8 cellular contexts compared by ENCODE assay signal in the genomic region with DNA sequence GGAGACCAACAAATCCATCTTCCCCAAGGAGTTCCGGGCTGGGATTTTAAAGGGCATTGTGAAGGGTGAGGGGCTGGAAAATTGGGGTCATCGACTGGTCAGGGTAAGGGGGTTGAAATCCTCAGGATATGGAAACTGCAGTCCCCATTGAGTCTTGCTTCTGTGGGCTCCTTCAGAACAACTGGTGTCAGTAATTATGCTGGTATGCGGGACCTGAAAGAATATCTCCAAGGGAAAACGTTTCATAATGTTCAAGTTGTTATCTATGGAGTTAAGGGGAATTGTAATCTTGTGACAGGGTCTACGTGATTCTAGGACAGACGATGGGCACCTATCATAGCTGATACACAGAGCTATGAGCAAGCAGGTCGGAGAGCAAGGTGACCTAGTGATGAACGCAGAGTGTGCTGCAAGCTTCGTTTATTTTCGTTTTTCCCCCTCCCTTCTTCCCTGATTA. TPM values are rescaled to one million over a fixed set of nuclear protein-coding genes. Genes with fewer than 3 reads are reported as not detected.
DNase-seq lines count a peak whose midpoint lies in the region; ATAC-seq and TF ChIP-seq lines count a peak whose summit lies in the region.

No MANE protein-coding gene starts in this region.

- peak overlapping the region; percentile 78 to 90 (median 87) for H3K27ac ChIP-seq in thyroid gland

- H3K4me1 ChIP-seq in thyroid gland: peaks cover 4 to 14% of the 10 kb centered on the region in 2 donors

- TF ChIP-seq CTCF in kidney epithelial cell (IDR thresholded peaks at IDR 0.05; ENCODE audit: insufficient read depth, low read length, poor library complexity, severe bottlenecking) (no peak), thyroid gland (IDR thresholded peaks at IDR 0.05) (no peak)

- H3K4me3 ChIP-seq in kidney epithelial cell (ENCODE audit: low read depth, low read length) (peak overlapping the region; percentile 20), thyroid gland (replicated peaks in 1 of 3) (peak overlapping the region in 1 of 3 donors; percentile 90)

- no peaks in the 10 kb centered on the region for H3K36me3 ChIP-seq in kidney epithelial cell (ENCODE audit: control insufficient read depth, insufficient read depth, low read length)
- H3K36me3 ChIP-seq in thyroid gland: peaks cover 15 to 19% of the 10 kb centered on the region in 2 donors

- no peak for TF ChIP-seq POLR2A in thyroid gland (IDR thresholded peaks at IDR 0.05)

- H3K4me1 Mint-ChIP-seq in activated naive CD8-positive, alpha-beta T cell (ENCODE audit: low read depth): peaks cover 36% of the 10 kb centered on the region

- no peaks in the 10 kb centered on the region for H3K27me3 Mint-ChIP-seq in activated naive CD8-positive, alpha-beta T cell

- DNase-seq in activated CD4-positive, CD25-positive, alpha-beta regulatory T cell (lab: John Stamatoyannopoulos, UW): no peak
- DNase-seq in kidney epithelial cell (ENCODE audit: low read depth): no peak
- DNase-seq in thyroid gland: no peak
- DNase-seq in NCI-H524 (lab: John Stamatoyannopoulos, UW): no peak

- H3K9me3 Mint-ChIP-seq in activated naive CD8-positive, alpha-beta T cell (ENCODE audit: low read depth): no peaks in the 10 kb centered on the region

- ATAC-seq in activated CD4-positive, CD25-positive, alpha-beta regulatory T cell treated with anti-CD3 and anti-CD28 coated beads, Interleukin-2, amount 50 U/mL, for 24 hours: peak; percentile 62 to 64
- ATAC-seq in HG03108 (IDR thresholded peaks at IDR 0.05; ENCODE audit: unreplicated experiment) (peak; percentile 18), GM21367 (IDR thresholded peaks at IDR 0.05; ENCODE audit: unreplicated experiment) (no peak)

- H3K9me3 ChIP-seq in thyroid gland: no peaks in the 10 kb centered on the region

- H3K27ac Mint-ChIP-seq in activated naive CD8-positive, alpha-beta T cell: peak overlapping the region; percentile 95

- H3K4me3 Mint-ChIP-seq in activated naive CD8-positive, alpha-beta T cell: peak overlapping the region; percentile 99

- peaks cover 6% of the 10 kb centered on the region for H3K36me3 Mint-ChIP-seq in activated naive CD8-positive, alpha-beta T cell

- intact Hi-C loops in thyroid gland (cut with DNase I): no loop called here

- no peaks in the 10 kb centered on the region for H3K27me3 ChIP-seq in kidney epithelial cell (ENCODE audit: control insufficient read depth, insufficient read depth, low read length)
- H3K27me3 ChIP-seq in thyroid gland: no peaks in the 10 kb centered on the region

- WGBS in thyroid gland, 2 donors: 24 to 27% methylated on average over 10 of the region's 10 CpGs

RNA-seq across cellular contexts. Expression of gene RHBDD2, which starts 0.5 kb away (rescaled TPM):
- total RNA-seq in kidney epithelial cell (60.0 and 71.7 TPM in 2 replicates), thyroid gland (100 to 1,000 TPM in 3 of 4 donors, 10 to 100 TPM in 1; 68.9 to 170 (median 129) TPM)

RNA-seq across cellular contexts. Expression of gene POR, which starts 36.6 kb away (rescaled TPM):
- total RNA-seq in kidney epithelial cell (74.0 and 88.0 TPM in 2 replicates), thyroid gland (100 to 1,000 TPM; 141 to 341 (median 285) TPM)
